ENCODE assay signal across 8 cellular contexts in genomic region chr1:152035406-152036315, GRCh38. TPM values are rescaled to one million over a fixed set of nuclear protein-coding genes. Genes with fewer than 3 reads are reported as not detected.
DNase-seq lines count a peak whose midpoint lies in the region; ATAC-seq and TF ChIP-seq lines count a peak whose summit lies in the region.

No MANE protein-coding gene starts in this region.

- H3K79me2 ChIP-seq in PC-9 (ENCODE audit: low read depth) = peaks cover 57% of the 10 kb centered on the region

- no peak for TF ChIP-seq CTCF in PC-9 (conservative IDR thresholded peaks at IDR 0.05)
- TF ChIP-seq CTCF in cardiac fibroblast (IDR thresholded peaks at IDR 0.05; ENCODE audit: low read depth, low read length) = no peak
- no peak for TF ChIP-seq CTCF in lung (IDR thresholded peaks at IDR 0.05; ENCODE audit: control extremely low read depth, extremely low read depth)
- no peak for TF ChIP-seq CTCF in upper lobe of right lung (IDR thresholded peaks at IDR 0.05)

- TSS peak; percentile 95 for BruUV-seq in PC-9 (replicated peaks; lab: Mats Ljungman, UMichigan)

- H3F3A ChIP-seq in PC-9 (ENCODE audit: insufficient read depth, low read depth) = peaks cover 56% of the 10 kb centered on the region

- no peaks in the 10 kb centered on the region; the same call in 1 of the 2 replicates for H3K9me3 ChIP-seq in PC-9 (ENCODE audit: insufficient read depth, low read depth)
- no peaks in the 10 kb centered on the region for H3K9me3 ChIP-seq in lung (ENCODE audit: control insufficient read depth in 2 of 2, insufficient read depth in 1 of 2, low read length in 1 of 2)
- no peaks in the 10 kb centered on the region for H3K9me3 ChIP-seq in upper lobe of right lung

- H3K9me2 ChIP-seq in PC-9 (ENCODE audit: insufficient read depth) = no peaks in the 10 kb centered on the region

- POLR2A ChIA-PET in PC-9 (lab: Charles Lee; ENCODE audit: unreplicated experiment) = interaction anchor here (0.6 to 3.6 kb wide), 9 partner anchors 12 to 878 kb away, joined by 3 to 63 read pairs (median 7); no protein-coding TSS in a partner anchor

- CTCF ChIA-PET in PC-9 (lab: Charles Lee) = interaction anchor here (0.8 kb wide), 1 partner anchor 423 kb away, joined by 7 read pairs; no protein-coding TSS in a partner anchor

- peak; percentile 74 for DNase-seq in SIG-M5 treated with dmso at 0.1 percent for 504 hours (lab: John Stamatoyannopoulos, UW; ENCODE audit: unreplicated experiment)
- DNase-seq in SIG-M5 (lab: John Stamatoyannopoulos, UW) = no peak
- DNase-seq in PC-9 = no peak
- DNase-seq in cardiac fibroblast (ENCODE audit: low read depth in 2 of 2) = peak; percentile 41 to 47
- DNase-seq in lung (ENCODE audit: low spot score) = no peak
- no peak for DNase-seq in upper lobe of right lung

- H3K4me2 ChIP-seq in PC-9 = peak overlapping the region; percentile 90

- H2AFZ ChIP-seq in PC-9 = no peak overlapping the region

- H3K36me3 ChIP-seq in PC-9 (ENCODE audit: low read depth) (peaks cover 46% of the 10 kb centered on the region), lung (ENCODE audit: control insufficient read depth in 2 of 2, insufficient read depth in 2 of 2, low read length in 2 of 2) (peaks cover 14 to 22% of the 10 kb centered on the region in 2 donors), upper lobe of right lung (peaks cover 35% of the 10 kb centered on the region)

- 18 to 20% methylated on average over 18 of the region's 18 CpGs for WGBS in lung, 2 donors

- peaks cover 65% of the 10 kb centered on the region for H3K4me1 ChIP-seq in PC-9 (replicated peaks; ENCODE audit: insufficient read depth)
- peaks cover 4 to 9% of the 10 kb centered on the region in 2 donors for H3K4me1 ChIP-seq in lung (ENCODE audit: control insufficient read depth in 2 of 2, insufficient read depth in 2 of 2, low read length in 2 of 2)
- H3K4me1 ChIP-seq in upper lobe of right lung = peaks cover 46% of the 10 kb centered on the region

- H4K20me1 ChIP-seq in PC-9 (ENCODE audit: insufficient read depth) = peaks cover 13% of the 10 kb centered on the region

- H3K27me3 ChIP-seq in PC-9 (ENCODE audit: insufficient read depth, low read depth) (no peaks in the 10 kb centered on the region), lung (ENCODE audit: control insufficient read depth, insufficient read depth) (no peaks in the 10 kb centered on the region), upper lobe of right lung (no peaks in the 10 kb centered on the region)

- ATAC-seq in lung (ENCODE audit: insufficient read depth, low FRiP score) = no peak
- ATAC-seq in upper lobe of right lung = no peak
- no peak for ATAC-seq in HG03342 (IDR thresholded peaks at IDR 0.05; ENCODE audit: unreplicated experiment)
- ATAC-seq in HG03108 (IDR thresholded peaks at IDR 0.05; ENCODE audit: unreplicated experiment) = no peak

- H3K27ac ChIP-seq in PC-9 = peak overlapping the region; percentile 97
- peak overlapping the region; percentile 79 to 97 for H3K27ac ChIP-seq in lung (ENCODE audit: low read depth in 1 of 2, low read length in 1 of 2)
- H3K27ac ChIP-seq in upper lobe of right lung = peak overlapping the region; percentile 95

- H3K4me3 ChIP-seq in PC-9 = peak overlapping the region; percentile 89
- peak overlapping the region; percentile 83 to 84 for H3K4me3 ChIP-seq in cardiac fibroblast (replicated peaks in 1 of 2; ENCODE audit: low read depth in 2 of 2, low read length in 2 of 2)
- H3K4me3 ChIP-seq in lung = peak overlapping the region; percentile 66
- peak overlapping the region; percentile 88 for H3K4me3 ChIP-seq in upper lobe of right lung

- intact Hi-C loops in PC-9 (cut with micrococcal nuclease; ENCODE audit: unreplicated experiment) (loop anchor here (1.0 to 10.0 kb wide), 3 partner anchors 13 to 841 kb away; partner anchors contain the start of genes PIP5K1A and VPS72), upper lobe of right lung (cut with DNase I) (no loop called here)

RNA-seq across cellular contexts. Expression of gene S100A11, which starts 1.1 kb away (rescaled TPM):
- total RNA-seq in PC-9 (2021) (578 and 868 TPM in 2 replicates), lung (100 to 1,000 TPM in 1 of 2 donors, 10 to 100 TPM in 1; 69.4 to 610 TPM), upper lobe of right lung (522 TPM)
- polyA plus RNA-seq in lung = 1,000 to 10,000 TPM; 2,699 to 3,092 TPM

RNA-seq across cellular contexts. Expression of gene S100A10, which starts 42.0 kb away (rescaled TPM):
- total RNA-seq in PC-9 (2021) = 966 and 1,436 TPM in 2 replicates
- 100 to 1,000 TPM; 205 to 801 TPM for total RNA-seq in lung
- polyA plus RNA-seq in lung = 1,000 to 10,000 TPM in 1 of 2 donors, 100 to 1,000 TPM in 1; 548 to 1,003 TPM
- 643 TPM for total RNA-seq in upper lobe of right lung

RNA-seq across cellular contexts. Expression of gene TCHHL1, which starts 53.2 kb away (rescaled TPM):
- total RNA-seq in PC-9 (2021) (not detected in 2 replicates), lung (not detected), upper lobe of right lung (not detected)
- not detected for polyA plus RNA-seq in lung

Comparison
In these comparisons a context has a peak if more than half of its experiments do, and no peak if none do; other contexts are left out.
1. DNase-seq: peak in SIG-M5 treated with dmso at 0.1 percent for 504 hours (single experiment) and cardiac fibroblast (2 of 2); none in SIG-M5 (single experiment), PC-9 (0 of 2), lung (single experiment) and upper lobe of right lung (single experiment).
2. Peak in every context shown above with its lines, with median percentiles within 50 percentile points of each other: H3K27ac ChIP-seq and H3K4me3 ChIP-seq.